1 cellular context compared by ENCODE assay signal in the genomic region with DNA sequence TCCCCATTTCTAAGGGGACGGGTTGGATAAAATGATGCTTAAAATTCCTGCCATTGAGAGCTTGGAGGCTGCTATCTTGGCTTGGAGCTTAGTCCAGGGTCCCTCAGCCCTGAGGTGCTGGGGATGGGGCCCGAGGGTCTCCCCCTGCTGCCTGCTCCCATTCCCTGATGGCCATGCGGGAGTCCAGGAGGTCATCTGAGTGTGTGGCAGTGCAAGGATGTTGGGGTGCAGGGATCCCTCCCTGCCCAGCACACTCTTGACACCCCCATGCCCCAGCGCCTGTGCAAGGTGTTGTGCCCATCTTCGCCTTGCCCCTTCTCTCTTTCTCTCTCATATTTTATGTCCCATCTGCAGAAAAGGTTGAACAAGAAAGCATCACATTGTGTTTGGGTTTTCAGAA.
TF ChIP-seq lines count a peak whose summit lies in the region.

No MANE protein-coding gene starts in this region.

TF ChIP-seq in GM12878, 131 proteins besides CTCF, POLR2A, EP300 and RAD21 (continued from another document):
- TF ChIP-seq ZNF687 (IDR thresholded peaks at IDR 0.05) (no peak), NFYA (IDR thresholded peaks at IDR 0.05; ENCODE audit: borderline replicate concordance, low read depth, low read length) (no peak), CBFB (IDR thresholded peaks at IDR 0.05; ENCODE audit: low read depth) (no peak), JUND (IDR thresholded peaks at IDR 0.05; ENCODE audit: low read depth, low read length) (no peak), SP1 (IDR thresholded peaks at IDR 0.05; ENCODE audit: low read depth, low read length) (no peak), RAD51 (IDR thresholded peaks at IDR 0.05) (no peak), E2F8 (IDR thresholded peaks at IDR 0.05; ENCODE audit: low read depth, partially characterized antibody) (no peak), MTA3 (IDR thresholded peaks at IDR 0.05; ENCODE audit: borderline replicate concordance, low read length) (no peak), KDM1A (IDR thresholded peaks at IDR 0.05; ENCODE audit: borderline replicate concordance) (no peak)
- TF ChIP-seq, protein P1, sequence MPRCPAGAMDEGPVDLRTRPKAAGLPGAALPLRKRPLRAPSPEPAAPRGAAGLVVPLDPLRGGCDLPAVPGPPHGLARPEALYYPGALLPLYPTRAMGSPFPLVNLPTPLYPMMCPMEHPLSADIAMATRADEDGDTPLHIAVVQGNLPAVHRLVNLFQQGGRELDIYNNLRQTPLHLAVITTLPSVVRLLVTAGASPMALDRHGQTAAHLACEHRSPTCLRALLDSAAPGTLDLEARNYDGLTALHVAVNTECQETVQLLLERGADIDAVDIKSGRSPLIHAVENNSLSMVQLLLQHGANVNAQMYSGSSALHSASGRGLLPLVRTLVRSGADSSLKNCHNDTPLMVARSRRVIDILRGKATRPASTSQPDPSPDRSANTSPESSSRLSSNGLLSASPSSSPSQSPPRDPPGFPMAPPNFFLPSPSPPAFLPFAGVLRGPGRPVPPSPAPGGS (IDR thresholded peaks at IDR 0.05; ENCODE audit: borderline replicate concordance, insufficient read depth, low read depth, low read length, poor library complexity, severe bottlenecking) = no peak
